ENCODE assay signal across 8 cellular contexts in genomic region chr2:70148211-70148760, GRCh38. TPM values are rescaled to one million over a fixed set of nuclear protein-coding genes. Genes with fewer than 3 reads are reported as not detected.
A peak's percentile ranks its signal among the peaks of the same experiment; 100 is the strongest.
DNase-seq lines count a peak whose midpoint lies in the region; ATAC-seq, FAIRE-seq and TF ChIP-seq lines count a peak whose summit lies in the region.
"Not testable (repeated sequence)": the region's sequence is repeated elsewhere in the genome, so short reads cannot be mapped to it uniquely, and the experiment has no call there.

No MANE protein-coding gene starts in this region.

- H3K9me3 Mint-ChIP-seq in GM23338; stimulated activated naive CD8-positive, alpha-beta T cell treated with anti-CD3 and anti-CD28 coated beads, Interleukin-15, Interleukin-2, amounts not matched to agents 100 ng/mL and 50 ng/mL, for 24 hours: not testable (repeated sequence)

- H3K36me3 ChIP-seq in ES-I3 (ENCODE audit: insufficient read depth, low read length); GM23338 (ENCODE audit: insufficient read depth); K562 (ENCODE audit: control insufficient read depth, insufficient read depth, low read length); HepG2 (replicated peaks in 1 of 2; ENCODE audit: control insufficient read depth in 1 of 2, insufficient read depth in 2 of 2, low read length in 2 of 2): not testable (repeated sequence)
- H3K36me3 ChIP-seq in HEK293 (ENCODE audit: control insufficient read depth in 2 of 2, insufficient read depth in 1 of 2, low read length in 2 of 2) = peaks cover 7 to 28% of the 10 kb centered on the region in 2 experiments; a peak in 2 of 3 replicates
- H3K36me3 ChIP-seq in spleen = peaks cover 0 to 45% (median 20%) of the 10 kb centered on the region in 6 donors

- peaks cover 15% of the 10 kb centered on the region; the same call in 1 of the 2 replicates for H3F3A ChIP-seq in GM23338 (replicated peaks; ENCODE audit: low read depth)

- not testable (repeated sequence) for H3K4me1 Mint-ChIP-seq in GM23338
- H3K4me1 Mint-ChIP-seq in stimulated activated naive CD8-positive, alpha-beta T cell treated with anti-CD3 and anti-CD28 coated beads, Interleukin-15, Interleukin-2, amounts not matched to agents 100 ng/mL and 50 ng/mL, for 24 hours (ENCODE audit: low read depth) = peaks cover 32% of the 10 kb centered on the region

- not testable (repeated sequence) for H3K4me3 Mint-ChIP-seq in GM23338; stimulated activated naive CD8-positive, alpha-beta T cell treated with anti-CD3 and anti-CD28 coated beads, Interleukin-15, Interleukin-2, amounts not matched to agents 100 ng/mL and 50 ng/mL, for 24 hours

- H3K9ac ChIP-seq in ES-I3 (ENCODE audit: low read depth, low read length) = peak overlapping the region; percentile 24; the same call in 1 of the 2 replicates
- H3K9ac ChIP-seq in K562 (ENCODE audit: insufficient read depth in 1 of 2, low read depth in 2 of 2, low read length in 2 of 2); HepG2 (ENCODE audit: insufficient read depth, low read depth, low read length): not testable (repeated sequence)

- not testable (repeated sequence) for TF ChIP-seq RAD21 in K562 (CRISPR knock-in tag; conservative IDR thresholded peaks at IDR 0.05 in 1 of 2, IDR thresholded peaks at IDR 0.05 in 1 of 2); HepG2 (CRISPR knock-in tag; IDR thresholded peaks at IDR 0.05)

- H3K79me2 ChIP-seq in GM23338 (replicated peaks; ENCODE audit: insufficient read depth); K562 (ENCODE audit: control insufficient read depth, insufficient read depth, low read length); HepG2 (ENCODE audit: insufficient read depth, low read length): not testable (repeated sequence)

- not testable (repeated sequence) for H3K9me3 ChIP-seq in ES-I3 (ENCODE audit: control insufficient read depth, insufficient read depth, low read length); HEK293 (ENCODE audit: control insufficient read depth, insufficient read depth, low read depth, low read length); K562 (replicated peaks; ENCODE audit: control insufficient read depth, insufficient read depth, low read depth, low read length); HepG2 (ENCODE audit: low read length); spleen

- not testable (repeated sequence) for BruUV-seq in K562 (replicated peaks; lab: Mats Ljungman, UMichigan); HepG2 (replicated peaks; lab: Mats Ljungman, UMichigan)

- not testable (repeated sequence) for TF ChIP-seq CTCF in GM23338 (conservative IDR thresholded peaks at IDR 0.05; ENCODE audit: low read depth in 2 of 2); HEK293 (tag by site-specific recombination; IDR thresholded peaks at IDR 0.05); K562 (IDR thresholded peaks at IDR 0.05 in 2 of 3, conservative IDR thresholded peaks at IDR 0.05 in 1 of 3; ENCODE audit: insufficient read depth in 2 of 3, low read depth in 1 of 3, low read length in 3 of 3); HepG2 (CRISPR knock-in tag; IDR thresholded peaks at IDR 0.05); spleen (IDR thresholded peaks at IDR 0.05 in 8 of 11, conservative IDR thresholded peaks at IDR 0.05 in 3 of 11)

- H3K27me3 Mint-ChIP-seq in GM23338 (ENCODE audit: insufficient read depth, low read depth, poor library complexity); stimulated activated naive CD8-positive, alpha-beta T cell treated with anti-CD3 and anti-CD28 coated beads, Interleukin-15, Interleukin-2, amounts not matched to agents 100 ng/mL and 50 ng/mL, for 24 hours: not testable (repeated sequence)

- TF ChIP-seq EP300 in K562 (IDR thresholded peaks at IDR 0.05; ENCODE audit: low read length); HepG2 (IDR thresholded peaks at IDR 0.05; ENCODE audit: low read depth in 2 of 2, low read length in 2 of 2); HepG2 (CRISPR knock-in tag; IDR thresholded peaks at IDR 0.05; ENCODE audit: borderline replicate concordance): not testable (repeated sequence)

- H3K27ac Mint-ChIP-seq in GM23338 = not testable (repeated sequence)
- H3K27ac Mint-ChIP-seq in stimulated activated naive CD8-positive, alpha-beta T cell treated with anti-CD3 and anti-CD28 coated beads, Interleukin-15, Interleukin-2, amounts not matched to agents 100 ng/mL and 50 ng/mL, for 24 hours = peak overlapping the region; percentile 23

- H3K9me2 ChIP-seq in GM23338 (ENCODE audit: insufficient read depth) = not testable (repeated sequence)

- not testable (repeated sequence) for DNase-seq in GM23338 (ENCODE audit: low spot score); K562 (ENCODE audit: extremely low read depth in 1 of 4, low spot score in 3 of 4); HepG2 (ENCODE audit: low spot score)
- DNase-seq in posterior vena cava (ENCODE audit: low spot score) (peak; percentile 71), spleen (peak; percentile 72)

- not testable (repeated sequence) for H3K4me3 ChIP-seq in GM23338; HEK293 (ENCODE audit: low read depth, low read length); K562; HepG2 (replicated peaks in 1 of 3; ENCODE audit: insufficient read depth in 1 of 3, low read depth in 2 of 3, low read length in 3 of 3); spleen

- H3K27ac ChIP-seq in GM23338 (ENCODE audit: low read depth); HEK293 (ENCODE audit: extremely low read depth, low read depth, low read length); K562 (ENCODE audit: extremely low read depth, low read depth, low read length); HepG2 (ENCODE audit: extremely low read length, insufficient read depth, low read length); spleen: not testable (repeated sequence)

- not testable (repeated sequence) for H3K4me1 ChIP-seq in ES-I3 (ENCODE audit: insufficient read depth, low read length); GM23338 (ENCODE audit: insufficient read depth); HEK293 (ENCODE audit: control insufficient read depth, insufficient read depth, low read length)
- H3K4me1 ChIP-seq in K562 (replicated peaks in 1 of 2; ENCODE audit: control insufficient read depth in 2 of 2, insufficient read depth in 2 of 2, low read length in 2 of 2) (peaks cover 17 to 19% of the 10 kb centered on the region in 2 experiments; a peak in 4 of 5 replicates), HepG2 (ENCODE audit: insufficient read depth, low read length) (peaks cover 20% of the 10 kb centered on the region), spleen (peaks cover 5 to 12% (median 7%) of the 10 kb centered on the region in 6 donors)

- WGBS in K562 (ENCODE audit: insufficient coverage, low coverage, missing lambda C conversion rate) = 85% methylated on average over 13 of the region's 25 CpGs
- 95% methylated on average over 22 of the region's 25 CpGs for WGBS in HepG2 (ENCODE audit: low lambda C conversion rate)
- 94 to 98% (median 95%) methylated on average over 11 to 25 of the region's 25 CpGs for WGBS in spleen, 5 donors

- in situ Hi-C loops in K562 (cut with MboI); HepG2 (cut with HindIII; ENCODE audit: extremely low pct_ligation_motif_present, low pct_unique_long_range_greater_than_20kb): not testable (repeated sequence)

- H3K4me2 ChIP-seq in GM23338; K562 (ENCODE audit: insufficient read depth, low read length); HepG2 (ENCODE audit: low read depth, low read length): not testable (repeated sequence)

- not testable (repeated sequence) for H3K27me3 ChIP-seq in GM23338 (ENCODE audit: insufficient read depth); K562 (ENCODE audit: control insufficient read depth in 2 of 2, insufficient read depth in 2 of 2, low read length in 2 of 2); HepG2 (ENCODE audit: control insufficient read depth in 1 of 2, insufficient read depth in 2 of 2, low read length in 2 of 2); spleen (replicated peaks in 1 of 7)

- ATAC-seq in GM23338, K562, HepG2: not testable (repeated sequence)

- H4K20me1 ChIP-seq in GM23338 (replicated peaks; ENCODE audit: insufficient read depth); K562 (replicated peaks; ENCODE audit: control insufficient read depth, insufficient read depth, low read length); HepG2 (ENCODE audit: insufficient read depth, low read length): not testable (repeated sequence)

- intact Hi-C loops in K562 (cut with micrococcal nuclease); HepG2 (cut with micrococcal nuclease; ENCODE audit: unreplicated experiment); posterior vena cava (cut with DNase I): not testable (repeated sequence)
- intact Hi-C loops in spleen (cut with DNase I; ENCODE audit: low total_unique reads) = loop anchor here (5.0 kb wide), 1 partner anchor 34 kb away; no protein-coding TSS in a partner anchor

- H3K9me1 ChIP-seq in K562 (ENCODE audit: control insufficient read depth, insufficient read depth, low read length) = not testable (repeated sequence)

- peaks cover 24% of the 10 kb centered on the region for H3K36me3 Mint-ChIP-seq in GM23338 (ENCODE audit: low read depth)
- H3K36me3 Mint-ChIP-seq in stimulated activated naive CD8-positive, alpha-beta T cell treated with anti-CD3 and anti-CD28 coated beads, Interleukin-15, Interleukin-2, amounts not matched to agents 100 ng/mL and 50 ng/mL, for 24 hours (ENCODE audit: low read depth) = peaks cover 32% of the 10 kb centered on the region

- not testable (repeated sequence) for TF ChIP-seq POLR2A in K562 (conservative IDR thresholded peaks at IDR 0.05); HepG2 (IDR thresholded peaks at IDR 0.05; ENCODE audit: insufficient read depth in 1 of 2, low read depth in 2 of 2, low read length in 2 of 2); spleen (IDR thresholded peaks at IDR 0.05)

- CTCF ChIA-PET in HEK293 (lab: Yijun Ruan, JAX); K562 (lab: Yijun Ruan, JAX; ENCODE audit: low intra/inter-chr PET ratio): not testable (repeated sequence)
- CTCF ChIA-PET in HepG2 (lab: Yijun Ruan, JAX; ENCODE audit: low intra/inter-chr PET ratio, low total read pairs) = interaction anchor here (0.6 kb wide), 1 partner anchor 179 kb away, joined by 3 read pairs; no protein-coding TSS in a partner anchor

- FAIRE-seq in K562 (lab: Jason Lieb, UNC); HepG2 (lab: Jason Lieb, UNC): not testable (repeated sequence)

- POLR2A ChIA-PET in HEK293 (lab: Yijun Ruan, JAX) = interaction anchor here (1.3 to 1.4 kb wide), 2 partner anchors 42 to 234 kb away, joined by 5 to 7 read pairs; partner anchors contain the start of genes C2orf42 and MXD1
- POLR2A ChIA-PET in K562 (lab: Yijun Ruan, JAX) = interaction anchor here (0.6 to 1.3 kb wide), 4 partner anchors 14 to 234 kb away, joined by 3 to 6 read pairs (median 4); partner anchors contain the start of gene MXD1
- POLR2A ChIA-PET in HepG2 (lab: Yijun Ruan, JAX) = interaction anchor here (1.0 to 1.3 kb wide), 2 partner anchors 40 to 43 kb away, joined by 3 to 4 read pairs; partner anchors contain the start of gene C2orf42

- H2AFZ ChIP-seq in GM23338 = peak overlapping the region; percentile 21; the same call in 1 of the 2 replicates
- H2AFZ ChIP-seq in K562 (ENCODE audit: low read depth, low read length); HepG2 (ENCODE audit: low read length): not testable (repeated sequence)

RNA-seq across cellular contexts. Expression of gene C2orf42, which starts 42.5 kb away (rescaled TPM):
- 6.9 and 12.7 TPM in 2 replicates for total RNA-seq in GM23338 (2014; rRNA removed; shearing (Covaris generic))
- polyA plus RNA-seq in GM23338 (2016; fragmentation: Nextera tagmentation; extraction: Ambion mirVana) = 3.4 and 4.3 TPM in 2 replicates
- 50.0 and 60.5 TPM in 2 replicates for total RNA-seq in K562 (2011; cell fraction: chromatin; rRNA removed; ENCODE audit: low replicate concordance)
- total RNA-seq in K562 (2011; cell fraction: nucleolus; rRNA removed) = 36.7 and 37.4 TPM in 2 replicates
- total RNA-seq in K562 (2011; cell fraction: nucleoplasm; rRNA removed) = 43.0 and 56.3 TPM in 2 replicates
- 9.4 and 10.9 TPM in 2 replicates for total RNA-seq in K562 (2014; rRNA removed)
- 7.1 and 7.7 TPM in 2 replicates for total RNA-seq in K562 (2014; rRNA removed; fragmentation: Illumina TruSeq; extraction: Trizol)
- 6.7 and 7.5 TPM in 2 replicates for total RNA-seq in K562 (2015; rRNA removed; fragmentation: Illumina TruSeq; extraction: Trizol)
- 7.3 and 9.6 TPM in 2 replicates for total RNA-seq in K562 (2021)
- 5.9 and 7.7 TPM in 2 replicates for polyA plus RNA-seq in K562 (2011; rRNA removed)
- polyA plus RNA-seq in K562 (2011; cell fraction: cytosol; rRNA removed) = 2.8 and 4.8 TPM in 2 replicates
- polyA plus RNA-seq in K562 (2011; cell fraction: nucleus; rRNA removed) = 10.2 and 15.6 TPM in 2 replicates
- polyA plus RNA-seq in K562 (2012) = 4.8 and 5.4 TPM in 2 replicates
- polyA plus RNA-seq in K562 (2014; fragmentation: Illumina TruSeq; extraction: Trizol) = 5.8 and 7.1 TPM in 2 replicates
- polyA plus RNA-seq in K562 (2014; fragmentation: Nextera tagmentation; extraction: Ambion mirVana) = 1 to 10 TPM; 4.6 to 4.9 TPM
- 5.6 and 8.4 TPM in 2 replicates for polyA plus RNA-seq in K562 (2014; rRNA removed)
- 20.2 and 25.2 TPM in 2 replicates for polyA minus RNA-seq in K562 (2011; rRNA and poly(A)+ RNA removed)
- polyA minus RNA-seq in K562 (2011; cell fraction: cytosol; rRNA and poly(A)+ RNA removed) = 5.1 and 7.4 TPM in 2 replicates
- 16.3 and 20.2 TPM in 2 replicates for polyA minus RNA-seq in K562 (2011; cell fraction: nucleus; rRNA and poly(A)+ RNA removed)
- 9.9 and 11.1 TPM in 2 replicates for total RNA-seq in HepG2 (2016; rRNA removed; fragmentation: Illumina TruSeq; extraction: Trizol)
- 20.6 and 21.9 TPM in 2 replicates for total RNA-seq in HepG2 (2016; cell fraction: cytosol; rRNA removed; fragmentation: Illumina TruSeq; extraction: Trizol; ENCODE audit: low read depth)
- total RNA-seq in HepG2 (2016; cell fraction: insoluble cytoplasmic fraction; rRNA removed; fragmentation: Illumina TruSeq; extraction: Trizol) = 9.3 and 9.6 TPM in 2 replicates
- total RNA-seq in HepG2 (2016; cell fraction: membrane; rRNA removed; fragmentation: Illumina TruSeq; extraction: Trizol) = 21.6 and 22.7 TPM in 2 replicates
- total RNA-seq in HepG2 (2016; cell fraction: nucleus; rRNA removed; fragmentation: Illumina TruSeq; extraction: Trizol) = 8.7 and 10.0 TPM in 2 replicates
- polyA plus RNA-seq in HepG2 (2011; rRNA removed) = 9.3 and 10.1 TPM in 2 replicates
- polyA plus RNA-seq in HepG2 (2011; cell fraction: cytosol; rRNA removed) = 6.6 and 7.2 TPM in 2 replicates
- polyA plus RNA-seq in HepG2 (2011; cell fraction: nucleus; rRNA removed) = 10.9 and 14.5 TPM in 2 replicates
- polyA plus RNA-seq in HepG2 (2012) = 8.7 and 9.4 TPM in 2 replicates
- 2.6 and 2.8 TPM in 2 replicates for polyA plus RNA-seq in HepG2 (2016; cell fraction: cytosol; fragmentation: Illumina TruSeq; extraction: Trizol; ENCODE audit: low read depth)
- polyA plus RNA-seq in HepG2 (2016; cell fraction: insoluble cytoplasmic fraction; fragmentation: Illumina TruSeq; extraction: Trizol; ENCODE audit: low read depth) = 9.2 and 10.0 TPM in 2 replicates
- 5.3 and 7.7 TPM in 2 replicates for polyA plus RNA-seq in HepG2 (2016; cell fraction: membrane; fragmentation: Illumina TruSeq; extraction: Trizol; ENCODE audit: low read depth)
- polyA plus RNA-seq in HepG2 (2016; cell fraction: nucleus; fragmentation: Illumina TruSeq; extraction: Trizol; ENCODE audit: insufficient read depth, low read depth) = 8.3 and 10.9 TPM in 2 replicates
- polyA minus RNA-seq in HepG2 (2011; rRNA and poly(A)+ RNA removed; ENCODE audit: low replicate concordance) = 26.9 and 49.5 TPM in 2 replicates
- polyA minus RNA-seq in HepG2 (2011; cell fraction: cytosol; rRNA and poly(A)+ RNA removed) = 8.3 and 17.8 TPM in 2 replicates
- 22.4 and 25.1 TPM in 2 replicates for polyA minus RNA-seq in HepG2 (2011; cell fraction: nucleus; rRNA and poly(A)+ RNA removed)
- 10 to 100 TPM; 13.1 to 17.8 TPM for total RNA-seq in posterior vena cava
- total RNA-seq in spleen = 10 to 100 TPM; 11.2 to 24.3 (median 20.3) TPM
- 10 to 100 TPM in 1 of 3 donors, 1 to 10 TPM in 2; 6.0 to 13.6 (median 9.7) TPM for polyA plus RNA-seq in spleen
